8 cellular contexts compared by ENCODE assay signal in the genomic region with DNA sequence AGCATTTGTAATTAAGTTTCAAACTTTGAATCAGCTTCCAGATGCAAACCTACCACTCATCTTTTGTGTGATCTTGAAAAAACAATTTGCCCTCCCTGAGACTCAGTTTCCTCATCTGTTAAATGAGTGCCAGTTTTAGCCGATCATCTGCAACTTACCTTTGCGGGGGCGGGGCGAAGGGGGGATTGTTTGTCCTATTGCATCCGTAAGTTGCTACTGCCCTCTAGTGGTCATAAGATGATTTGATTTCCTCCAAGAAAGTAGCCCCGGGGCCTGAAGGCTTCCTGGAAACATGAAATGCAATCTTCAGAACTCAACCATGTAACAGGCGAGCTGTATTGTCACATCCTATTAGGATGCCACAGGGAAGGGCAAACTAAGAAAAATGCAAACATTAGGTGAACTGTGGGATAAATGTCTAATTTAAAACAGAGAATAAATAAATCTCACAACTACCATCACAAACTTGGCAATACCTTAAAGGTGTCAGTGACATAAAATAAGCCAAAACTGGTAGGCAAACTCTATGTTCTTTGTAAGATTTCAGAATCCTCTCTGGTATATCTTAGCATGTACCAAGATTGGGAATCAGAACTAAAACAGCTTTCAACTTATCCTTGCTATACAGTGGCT.
DNase-seq lines count a peak whose midpoint lies in the region; ATAC-seq and TF ChIP-seq lines count a peak whose summit lies in the region.

No MANE protein-coding gene starts in this region.

- no peaks in the 10 kb centered on the region for H3K36me3 Mint-ChIP-seq in CD4-positive, CD25-positive, alpha-beta regulatory T cell

- no peaks in the 10 kb centered on the region for H3K27me3 Mint-ChIP-seq in CD4-positive, CD25-positive, alpha-beta regulatory T cell

- DNase-seq in CD4-positive, CD25-positive, alpha-beta regulatory T cell, result peak in 2 of 3 donors; percentile 32 to 72
- peak; percentile 64 for DNase-seq in NCI-H1092 treated with DMSO at 0.1 percent for 48 hours (lab: John Stamatoyannopoulos, UW)
- DNase-seq in SK-N-MC (ENCODE audit: low read depth, low spot score), result peak; percentile 77
- peak; percentile 19 to 67 (median 52) for DNase-seq in adrenal gland
- peak; percentile 31 for DNase-seq in hepatic stellate cell (ENCODE audit: low spot score)
- DNase-seq in stimulated activated CD4-positive, alpha-beta T cell treated with anti-CD3 and anti-CD28 coated beads, Interleukin-12 subunit alpha, Interleukin-12 subunit beta, amount 100 ng/mL, for 24 hours (ENCODE audit: low read depth in 2 of 2), result peak; percentile 5 to 36

- H3K27ac Mint-ChIP-seq in CD4-positive, CD25-positive, alpha-beta regulatory T cell, result no peak overlapping the region

- WGBS in adrenal gland, 4 donors, result 3 to 4% (median 3%) methylated on average over 7 of the region's 7 CpGs

- no peak overlapping the region for H3K4me3 Mint-ChIP-seq in CD4-positive, CD25-positive, alpha-beta regulatory T cell

- ATAC-seq in CD4-positive, CD25-positive, alpha-beta regulatory T cell (ENCODE audit: low read depth in 2 of 2), result no peak
- peak; percentile 83 for ATAC-seq in GM21367 (IDR thresholded peaks at IDR 0.05; ENCODE audit: unreplicated experiment)
- ATAC-seq in GM19023 (IDR thresholded peaks at IDR 0.05; ENCODE audit: unreplicated experiment), result no peak

- H3K9me3 ChIP-seq in CD4-positive, CD25-positive, alpha-beta regulatory T cell (ENCODE audit: control insufficient read depth in 2 of 2, low read length in 2 of 2), result no peaks in the 10 kb centered on the region
- no peaks in the 10 kb centered on the region for H3K9me3 ChIP-seq in SK-N-MC (ENCODE audit: low read depth, low read length)
- no peaks in the 10 kb centered on the region for H3K9me3 ChIP-seq in adrenal gland (replicated peaks in 1 of 3)

- no peaks in the 10 kb centered on the region for H3K36me3 ChIP-seq in CD4-positive, CD25-positive, alpha-beta regulatory T cell (ENCODE audit: control insufficient read depth, insufficient read depth, low read length)
- H3K36me3 ChIP-seq in SK-N-MC (ENCODE audit: insufficient read depth, low read length) (no peaks in the 10 kb centered on the region), adrenal gland (replicated peaks in 1 of 2) (no peaks in the 10 kb centered on the region)

- H3K9ac ChIP-seq in SK-N-MC (ENCODE audit: insufficient read length), result no peak overlapping the region

- H3K4me1 Mint-ChIP-seq in CD4-positive, CD25-positive, alpha-beta regulatory T cell, result no peaks in the 10 kb centered on the region

- no peaks in the 10 kb centered on the region for H3K4me1 ChIP-seq in CD4-positive, CD25-positive, alpha-beta regulatory T cell (ENCODE audit: control insufficient read depth, insufficient read depth, low read length, poor library complexity, severe bottlenecking)
- H3K4me1 ChIP-seq in adrenal gland (replicated peaks in 1 of 2), result no peaks in the 10 kb centered on the region

- TF ChIP-seq CTCF in adrenal gland (IDR thresholded peaks at IDR 0.05), result peak; percentile 44 to 72 (median 62)

- no peaks in the 10 kb centered on the region for H3K27me3 ChIP-seq in CD4-positive, CD25-positive, alpha-beta regulatory T cell (ENCODE audit: control insufficient read depth, insufficient read depth, low read length)
- H3K27me3 ChIP-seq in adrenal gland, result no peaks in the 10 kb centered on the region

- H3K9me3 Mint-ChIP-seq in CD4-positive, CD25-positive, alpha-beta regulatory T cell, result no peaks in the 10 kb centered on the region

- H3K27ac ChIP-seq in CD4-positive, CD25-positive, alpha-beta regulatory T cell (ENCODE audit: insufficient read depth, low read length, poor library complexity, severe bottlenecking), result no peak overlapping the region
- H3K27ac ChIP-seq in SK-N-MC (no peak overlapping the region), adrenal gland (no peak overlapping the region)

- H3K4me3 ChIP-seq in CD4-positive, CD25-positive, alpha-beta regulatory T cell (ENCODE audit: low read depth, low read length), result no peak overlapping the region
- H3K4me3 ChIP-seq in SK-N-MC (no peak overlapping the region), adrenal gland (no peak overlapping the region)

- no peak for TF ChIP-seq POLR2A in adrenal gland (IDR thresholded peaks at IDR 0.05)

- intact Hi-C loops in adrenal gland (cut with DNase I), result loop anchor here in 1 of 2 donors (10.0 kb wide), 1 partner anchor 842 kb away; no protein-coding TSS in a partner anchor

Comparison
In these comparisons a context has a peak if more than half of its experiments do, and no peak if none do; other contexts are left out.
1. DNase-seq: peak in every context shown above with its lines; median percentile 77 in SK-N-MC; 64 in NCI-H1092 treated with DMSO at 0.1 percent for 48 hours; 52 in CD4-positive, CD25-positive, alpha-beta regulatory T cell; 52 in adrenal gland; 31 in hepatic stellate cell; 20 in stimulated activated CD4-positive, alpha-beta T cell treated with anti-CD3 and anti-CD28 coated beads, Interleukin-12 subunit alpha, Interleukin-12 subunit beta, amount 100 ng/mL, for 24 hours.